ENCODE assay signal across 14 cellular contexts in genomic region chr10:62648941-62649340, GRCh38.
DNase-seq lines count a peak whose midpoint lies in the region; ATAC-seq and TF ChIP-seq lines count a peak whose summit lies in the region.
"Had no signal": no experiment of that assay in that cellular context is flagged by ENCODE, and none has a peak within 500 bp of the region (broad histone marks: within the 10 kb centered on the region; RNA-seq: fewer than 3 reads in every experiment).

No MANE protein-coding gene starts in this region.

- no peaks in the 10 kb centered on the region for H4K20me1 ChIP-seq in BLaER1
- H4K20me1 ChIP-seq in DOHH2 (ENCODE audit: control insufficient read depth, insufficient read depth, low read depth, low read length), result no peaks in the 10 kb centered on the region
- H4K20me1 ChIP-seq in OCI-LY7 (ENCODE audit: insufficient read depth, low read length), result no peaks in the 10 kb centered on the region

- H3K9me2 ChIP-seq in DOHH2 (replicated peaks; ENCODE audit: control insufficient read depth, low read length) (no peaks in the 10 kb centered on the region), OCI-LY7 (ENCODE audit: insufficient read depth, low read length) (no peaks in the 10 kb centered on the region)

- ATAC-seq in GM18517 (IDR thresholded peaks at IDR 0.05; ENCODE audit: unreplicated experiment) (no peak), HG03521 (IDR thresholded peaks at IDR 0.05; ENCODE audit: unreplicated experiment) (no peak)

- peak; percentile 42 for DNase-seq in OCI-LY7 (ENCODE audit: low spot score)
- peak; percentile 42 for DNase-seq in pons (ENCODE audit: low spot score)
- no peak for DNase-seq in stimulated activated CD4-positive, alpha-beta T cell treated with anti-CD3 and anti-CD28 coated beads, Interleukin-1b, Interleukin-23, amount 100 ng/mL, for 48 hours
- DNase-seq: C1 segment of cervical spinal cord, NCI-H1417 treated with DMSO at 0.1 percent for 48 hours, NCI-H187 treated with DMSO at 0.1 percent for 48 hours, NCI-H345, NCI-H524 treated with DMSO at 0.1 percent for 48 hours, SHP77 had no signal

- H3K4me3 ChIP-seq in BLaER1 (no peak overlapping the region), DOHH2 (ENCODE audit: low read length) (no peak overlapping the region), OCI-LY7 (ENCODE audit: low read depth, low read length, poor library complexity, severe bottlenecking) (no peak overlapping the region)
- H3K4me3 ChIP-seq: SK-N-MC had no signal

- H3K36me3 ChIP-seq in BLaER1 (no peaks in the 10 kb centered on the region), DOHH2 (ENCODE audit: control insufficient read depth, low read length) (peaks cover 11% of the 10 kb centered on the region), OCI-LY7 (ENCODE audit: insufficient read depth, low read length) (peaks cover 11% of the 10 kb centered on the region)

- H3K27me3 ChIP-seq in BLaER1 (no peaks in the 10 kb centered on the region), DOHH2 (ENCODE audit: control insufficient read depth, low read length) (no peaks in the 10 kb centered on the region)

- H3K4me2 ChIP-seq in BLaER1, result peak overlapping the region; percentile 23; the same call in 1 of the 2 replicates
- peak overlapping the region; percentile 19; the same call in 1 of the 2 replicates for H3K4me2 ChIP-seq in DOHH2 (ENCODE audit: low read length)
- H3K4me2 ChIP-seq in OCI-LY7 (ENCODE audit: low read length), result no peak overlapping the region

- H3K79me2 ChIP-seq in DOHH2 (ENCODE audit: control insufficient read depth, low read length) (no peaks in the 10 kb centered on the region), OCI-LY7 (ENCODE audit: insufficient read depth, low read depth, low read length) (no peaks in the 10 kb centered on the region)

- H3K9ac ChIP-seq in BLaER1, result no peak overlapping the region

- TF ChIP-seq CTCF in DOHH2 (IDR thresholded peaks at IDR 0.05; ENCODE audit: low read depth, low read length, poor library complexity, severe bottlenecking), result no peak
- no peak for TF ChIP-seq CTCF in OCI-LY7 (conservative IDR thresholded peaks at IDR 0.05; ENCODE audit: low read length)

- no TSS peak for BruUV-seq in OCI-LY7 (replicated peaks; lab: Mats Ljungman, UMichigan)

- POLR2A ChIA-PET in OCI-LY7 (lab: Charles Lee), result interaction anchor here (8.6 kb wide), 1 partner anchor 10 kb away, joined by 80 read pairs; no protein-coding TSS in a partner anchor

- peaks cover 71% of the 10 kb centered on the region for H3K4me1 ChIP-seq in BLaER1
- H3K4me1 ChIP-seq in DOHH2 (ENCODE audit: control insufficient read depth, low read length), result peaks cover 91% of the 10 kb centered on the region
- H3K4me1 ChIP-seq in OCI-LY7 (ENCODE audit: insufficient read depth, low read length, poor library complexity, severe bottlenecking), result peaks cover 69% of the 10 kb centered on the region

- intact Hi-C loops in OCI-LY7 (cut with micrococcal nuclease; ENCODE audit: unreplicated experiment), result no loop called here

- H3K9me3 ChIP-seq in BLaER1, result peaks cover 35% of the 10 kb centered on the region
- no peaks in the 10 kb centered on the region for H3K9me3 ChIP-seq in DOHH2 (ENCODE audit: control insufficient read depth, insufficient read depth, low read length)
- H3K9me3 ChIP-seq in OCI-LY7 (ENCODE audit: low read length), result peaks cover 12% of the 10 kb centered on the region; the same call in 1 of the 2 replicates

- H3K27ac ChIP-seq in BLaER1 (0 out of 2 replicates have a peak overlapping the region, but pooled peaks have one; percentile 16), DOHH2 (ENCODE audit: low read depth, low read length) (peak overlapping the region; percentile 18; the same call in 1 of the 2 replicates), OCI-LY7 (ENCODE audit: low read depth, low read length, poor library complexity, severe bottlenecking) (no peak overlapping the region)
- H3K27ac ChIP-seq: SK-N-MC had no signal

- H2AFZ ChIP-seq in OCI-LY7 (ENCODE audit: low read length), result no peak overlapping the region

- CTCF ChIA-PET in OCI-LY7 (lab: Charles Lee; ENCODE audit: unreplicated experiment), result interaction anchor here (3.0 kb wide), 1 partner anchor 11 kb away, joined by 15 read pairs; no protein-coding TSS in a partner anchor

- H3F3A ChIP-seq in DOHH2 (ENCODE audit: control insufficient read depth, insufficient read depth), result peaks cover 17% of the 10 kb centered on the region
